26 cellular contexts compared by ENCODE assay signal in genomic region chr5:68968426-68968825, GRCh38.
"Had no signal": no experiment of that assay in that cellular context is flagged by ENCODE, and none has a peak within 500 bp of the region (broad histone marks: within the 10 kb centered on the region; RNA-seq: fewer than 3 reads in every experiment).

No MANE protein-coding gene starts in this region.

- ATAC-seq: activated CD4-positive, CD25-positive, alpha-beta regulatory T cell treated with anti-CD3 and anti-CD28 coated beads, Interleukin-2, amount 50 U/mL, for 24 hours; body of pancreas; mucosa of descending colon; sciatic nerve; stimulated activated effector memory CD8-positive, alpha-beta T cell treated with anti-CD3 and anti-CD28 coated beads, Interleukin-12 subunit alpha, Interleukin-12 subunit beta, amount 100 ng/mL, for 72 hours had no signal

- H3K4me3 ChIP-seq: adrenal gland, body of pancreas, esophagus muscularis mucosa, left ventricle myocardium inferior, mucosa of descending colon, skin epidermis, thoracic aorta, uterus had no signal

- DNase-seq: activated CD4-positive, alpha-beta memory T cell treated with anti-CD3 and anti-CD28 coated beads for 36 hours; activated CD4-positive, alpha-beta T cell treated with anti-CD3 and anti-CD28 coated beads, Interleukin-2, amount 10 ng/mL, durations not matched to agents 24 days and 14 days; activated CD8-positive, alpha-beta memory T cell treated with anti-CD3 and anti-CD28 coated beads, Interleukin-2, amount 50 U/mL, for 4 hours; activated effector memory CD4-positive, alpha-beta T cell treated with anti-CD3 and anti-CD28 coated beads, Interleukin-2, amount 50 U/mL, for 16 hours; activated naive CD4-positive, alpha-beta T cell treated with anti-CD3 and anti-CD28 coated beads for 36 hours; activated naive CD8-positive, alpha-beta T cell treated with anti-CD3 and anti-CD28 coated beads for 36 hours; activated T-cell treated with anti-CD3 and anti-CD28 coated beads, Interleukin-2, amount 50 U/mL, for 1 hour; adrenal gland; aorta; body of pancreas; dermis blood vessel endothelial cell; effector CD4-positive, alpha-beta T cell; left ventricle myocardium inferior; mucosa of descending colon; stimulated activated CD4-positive, alpha-beta T cell treated with anti-CD3 and anti-CD28 coated beads, Interleukin-12 subunit alpha, Interleukin-12 subunit beta, amount 100 ng/mL, for 4 hours; stimulated activated CD4-positive, alpha-beta T cell treated with anti-CD3 and anti-CD28 coated beads, Interleukin-4, amount 100 ng/mL, for 24 hours; T-helper 9 cell; trophoblast cell; uterus; WERI-Rb-1 had no signal
